Comparison of ENCODE assay signal across 8 cellular contexts in the genomic region with DNA sequence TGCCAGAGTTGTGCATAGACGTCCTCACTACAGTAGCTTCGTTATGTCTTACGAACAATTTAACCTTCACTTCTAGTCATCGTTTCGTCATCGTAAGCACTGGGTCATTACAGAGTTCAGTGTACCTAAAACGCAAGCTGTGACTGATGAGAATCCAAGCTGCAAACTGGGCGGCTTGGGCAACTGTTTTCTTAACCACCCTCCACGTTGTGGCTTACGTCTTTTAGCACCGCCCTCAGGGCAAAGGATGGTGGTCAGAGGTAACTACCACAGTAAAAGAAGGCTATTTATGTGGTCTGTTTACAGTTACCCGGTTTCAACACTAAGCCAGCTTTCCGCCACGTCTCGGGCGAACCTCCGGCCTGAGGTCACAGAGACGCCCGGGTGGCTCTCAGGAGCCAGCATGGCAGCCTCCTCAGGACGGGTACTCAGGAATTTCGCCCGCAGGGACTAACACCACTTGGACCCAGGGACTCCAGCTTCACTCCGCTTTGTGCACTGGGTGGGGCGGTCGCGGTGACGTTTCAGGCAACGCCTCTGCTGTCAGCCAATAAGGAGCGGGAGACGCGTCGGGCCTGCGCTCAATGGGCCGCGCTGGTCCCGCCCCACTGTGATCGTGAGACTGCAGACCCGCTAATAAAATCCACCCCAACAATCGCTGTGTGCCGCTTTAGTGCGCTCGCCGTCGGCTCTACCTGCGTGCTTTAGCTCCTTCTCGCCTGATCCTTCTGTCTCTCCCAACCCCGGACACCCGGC. TPM values are rescaled to one million over a fixed set of nuclear protein-coding genes. Genes with fewer than 3 reads are reported as not detected.
DNase-seq lines count a peak whose midpoint lies in the region; ATAC-seq and TF ChIP-seq lines count a peak whose summit lies in the region.

TSS of gene CTH (plus strand) at position 665 of the 756 bp plus-strand sequence. CDS start 148 bp downstream, outside the sequence.

- intact Hi-C loops in Panc1 (cut with micrococcal nuclease; ENCODE audit: unreplicated experiment) (no loop called here), esophagus muscularis mucosa (cut with DNase I) (loop anchor here (2.0 kb wide), 1 partner anchor 56 kb away; the partner anchor contains the start of gene ANKRD13C)

- H3K4me3 ChIP-seq in Panc1 (ENCODE audit: low read depth in 2 of 2, low read length in 2 of 2): peak within 1 kb of the TSS; percentile 81 to 97
- H3K4me3 ChIP-seq in esophagus muscularis mucosa: peak within 1 kb of the TSS; percentile 66 to 84 (median 75)
- peak within 1 kb of the TSS; percentile 87 to 97 for H3K4me3 ChIP-seq in muscle layer of duodenum (ENCODE audit: low read depth in 1 of 2, low read length in 2 of 2)

- H3K27ac ChIP-seq in Panc1 (ENCODE audit: low read length) (peak within 1 kb of the TSS; percentile 62), esophagus muscularis mucosa (replicated peaks in 1 of 4) (peak within 1 kb of the TSS; percentile 93 to 96 (median 95)), muscle layer of duodenum (ENCODE audit: low read length) (peak within 1 kb of the TSS; percentile 93)

- TF ChIP-seq CTCF in Panc1 (IDR thresholded peaks at IDR 0.05) (no peak), esophagus muscularis mucosa (IDR thresholded peaks at IDR 0.05) (no peak)

- peak within 1 kb of the TSS; percentile 92 to 95 for H3K4me3 Mint-ChIP-seq in activated T-cell treated with anti-CD3 and anti-CD28 coated beads, Interleukin-2, amount 50 U/mL, for 72 hours

- CTCF ChIA-PET in Panc1 (lab: Charles Lee): no interaction called here

- H3K4me1 ChIP-seq in Panc1 (ENCODE audit: control insufficient read depth, insufficient read depth, low read length): peaks cover 4% of the 10 kb centered on the region; the same call in 1 of the 2 replicates
- H3K4me1 ChIP-seq in esophagus muscularis mucosa: peaks cover 14 to 26% (median 24%) of the 10 kb centered on the region in 4 donors
- peaks cover 0 to 5% of the 10 kb centered on the region in 2 donors for H3K4me1 ChIP-seq in muscle layer of duodenum (ENCODE audit: control insufficient read depth in 1 of 2, insufficient read depth in 2 of 2, low read length in 2 of 2)

- no TSS peak for BruUV-seq in Panc1 (replicated peaks; lab: Mats Ljungman, UMichigan)

- POLR2A ChIA-PET in Panc1 (lab: Charles Lee): interaction anchor here (0.6 to 1.6 kb wide), 3 partner anchors 21 to 65 kb away, joined by 4 to 7 read pairs (median 4); partner anchors contain the start of gene ANKRD13C

- under 1% methylated on average over 25 of the region's 48 CpGs for WGBS in esophagus muscularis mucosa

- H3K9me3 Mint-ChIP-seq in activated T-cell treated with anti-CD3 and anti-CD28 coated beads, Interleukin-2, amount 50 U/mL, for 72 hours: no peaks in the 10 kb centered on the region

- H3K9me3 ChIP-seq in Panc1 (ENCODE audit: control insufficient read depth, insufficient read depth, low read depth, low read length) (no peaks in the 10 kb centered on the region), esophagus muscularis mucosa (no peaks in the 10 kb centered on the region), muscle layer of duodenum (ENCODE audit: control insufficient read depth in 1 of 2, low read length in 2 of 2) (no peaks in the 10 kb centered on the region)

- H3K36me3 ChIP-seq in Panc1 (ENCODE audit: control insufficient read depth, insufficient read depth, low read length) (no peaks in the 10 kb centered on the region), esophagus muscularis mucosa (no peaks in the 10 kb centered on the region), muscle layer of duodenum (ENCODE audit: control insufficient read depth in 1 of 2, insufficient read depth in 2 of 2, low read length in 2 of 2) (no peaks in the 10 kb centered on the region)

- in situ Hi-C loops in Panc1 (cut with HindIII; ENCODE audit: low pct_unique_long_range_greater_than_20kb, low sequenced_read_pairs): no loop called here

- DNase-seq in DMS53 treated with DMSO at 0.1 percent for 48 hours (lab: John Stamatoyannopoulos, UW; ENCODE audit: unreplicated experiment) (peak; percentile 99), KG1 (lab: John Stamatoyannopoulos, UW) (peak; percentile 88), Panc1 (ENCODE audit: low read depth, low spot score) (peak; percentile 86), esophagus muscularis mucosa (ENCODE audit: extremely low spot score) (peak; percentile 99)
- peak; percentile 93 to 94 for DNase-seq in activated T-cell treated with anti-CD3 and anti-CD28 coated beads, Interleukin-2, amount 50 U/mL, for 72 hours
- DNase-seq in stimulated activated CD8-positive, alpha-beta memory T cell treated with anti-CD3 and anti-CD28 coated beads, Interleukin-7, amount 100 ng/mL, for 4 hours (ENCODE audit: low read depth in 2 of 2): peak; percentile 80 to 88

- peak; percentile 57 for TF ChIP-seq POLR2A in esophagus muscularis mucosa (IDR thresholded peaks at IDR 0.05; ENCODE audit: low read depth)

- peak within 1 kb of the TSS; percentile 96 for H3K27ac Mint-ChIP-seq in activated T-cell treated with anti-CD3 and anti-CD28 coated beads, Interleukin-2, amount 50 U/mL, for 72 hours

- peak; percentile 44 for TF ChIP-seq EP300 in esophagus muscularis mucosa (IDR thresholded peaks at IDR 0.05)

- ATAC-seq in GM21723 (IDR thresholded peaks at IDR 0.05; ENCODE audit: unreplicated experiment): peak; percentile 96
- peak; percentile 100 for ATAC-seq in Panc1
- ATAC-seq in activated T-cell treated with anti-CD3 and anti-CD28 coated beads, Interleukin-2, amount 50 U/mL, for 72 hours (replicated peaks in 1 of 2): peak; percentile 94

- peaks cover 8% of the 10 kb centered on the region for H3K27me3 Mint-ChIP-seq in activated T-cell treated with anti-CD3 and anti-CD28 coated beads, Interleukin-2, amount 50 U/mL, for 72 hours (ENCODE audit: low read depth)

- H3K27me3 ChIP-seq in Panc1 (ENCODE audit: control insufficient read depth, insufficient read depth, low read length) (no peaks in the 10 kb centered on the region), esophagus muscularis mucosa (no peaks in the 10 kb centered on the region), muscle layer of duodenum (ENCODE audit: low read depth, low read length) (no peaks in the 10 kb centered on the region)

- peaks cover 20% of the 10 kb centered on the region for H3K4me1 Mint-ChIP-seq in activated T-cell treated with anti-CD3 and anti-CD28 coated beads, Interleukin-2, amount 50 U/mL, for 72 hours (ENCODE audit: low read depth)

- peaks cover 4 to 5% of the 10 kb centered on the region in 2 donors for H3K36me3 Mint-ChIP-seq in activated T-cell treated with anti-CD3 and anti-CD28 coated beads, Interleukin-2, amount 50 U/mL, for 72 hours (ENCODE audit: insufficient read depth in 2 of 2)

RNA-seq across cellular contexts. Expression of gene CTH, which starts in this region (rescaled TPM):
- total RNA-seq in Panc1 (2021; ENCODE audit: unreplicated experiment) (4.7 TPM), esophagus muscularis mucosa (1 to 10 TPM; 1.1 to 5.0 (median 3.8) TPM)
- polyA plus RNA-seq in Panc1 (2012; ENCODE audit: insufficient read length): 5.3 TPM
- total RNA-seq in activated T-cell treated with anti-CD3 and anti-CD28 coated beads, Interleukin-2, amount 50 U/mL, for 72 hours: 10 to 100 TPM; 39.4 to 50.4 TPM

Comparison
In these comparisons a context has a peak if more than half of its experiments do, and no peak if none do; other contexts are left out.
1. Peak in every context shown above with its lines: DNase-seq, ATAC-seq, H3K4me3 ChIP-seq and H3K27ac ChIP-seq.